13 cellular contexts compared by ENCODE assay signal in genomic region chr7:66308411-66308810, GRCh38.
A peak's percentile ranks its signal among the peaks of the same experiment; 100 is the strongest.
DNase-seq lines count a peak whose midpoint lies in the region; ATAC-seq, FAIRE-seq and TF ChIP-seq lines count a peak whose summit lies in the region.
"Had no signal": no experiment of that assay in that cellular context is flagged by ENCODE, and none has a peak within 500 bp of the region (broad histone marks: within the 10 kb centered on the region; RNA-seq: fewer than 3 reads in every experiment).

No MANE protein-coding gene starts in this region.

- peak; percentile 23 for DNase-seq in Daoy (ENCODE audit: low read depth)
- peak; percentile 37 for DNase-seq in astrocyte (ENCODE audit: low read depth)
- DNase-seq in esophagus squamous epithelium (lab: John Stamatoyannopoulos, UW), result no peak
- peak; percentile 57 for DNase-seq in pulmonary artery endothelial cell (ENCODE audit: low read depth, low spot score)
- DNase-seq in GM12892 (ENCODE audit: insufficient read length), result no peak
- no peak for DNase-seq in AG20443 (ENCODE audit: low spot score)
- no peak for DNase-seq in Right ventricle myocardium superior
- DNase-seq: COR-L47, H9, NCI-H187 treated with DMSO at 0.1 percent for 48 hours, NCI-H526 treated with DMSO at 0.1 percent for 48 hours had no signal

- WGBS in esophagus squamous epithelium, 2 donors, result 63 to 82% methylated on average over 3 of the region's 3 CpGs

- FAIRE-seq in astrocyte (lab: Jason Lieb, UNC) (no peak), GM12892 (lab: Jason Lieb, UNC) (no peak)
- FAIRE-seq: A204.1 had no signal

- peak overlapping the region; percentile 8 for H3K9ac ChIP-seq in astrocyte (ENCODE audit: low read length)

- peaks cover 29% of the 10 kb centered on the region for H3K4me1 Mint-ChIP-seq in astrocyte (ENCODE audit: low read depth, unreplicated experiment)

- peaks cover 51% of the 10 kb centered on the region for H4K20me1 ChIP-seq in astrocyte (ENCODE audit: insufficient read depth, low read length)

- H3K36me3 ChIP-seq in astrocyte (ENCODE audit: insufficient read depth, low read length) (no peaks in the 10 kb centered on the region), esophagus squamous epithelium (no peaks in the 10 kb centered on the region)

- H3K27me3 ChIP-seq in astrocyte (ENCODE audit: insufficient read depth, low read length), result no peaks in the 10 kb centered on the region
- no peaks in the 10 kb centered on the region for H3K27me3 ChIP-seq in esophagus squamous epithelium

- TF ChIP-seq CTCF in astrocyte (IDR thresholded peaks at IDR 0.05; ENCODE audit: insufficient read depth, low read depth, low read length), result no peak
- TF ChIP-seq CTCF in esophagus squamous epithelium (IDR thresholded peaks at IDR 0.05), result no peak

- H3K79me2 ChIP-seq in astrocyte (ENCODE audit: insufficient read depth, low read length), result peaks cover 7% of the 10 kb centered on the region

- TF ChIP-seq POLR2A in esophagus squamous epithelium (IDR thresholded peaks at IDR 0.05) (no peak), GM12892 (IDR thresholded peaks at IDR 0.05; ENCODE audit: low read depth, low read length) (no peak)

- peak overlapping the region; percentile 51 for H3K4me2 ChIP-seq in astrocyte (ENCODE audit: low read length)

- intact Hi-C loops in esophagus squamous epithelium (cut with DNase I), result no loop called here
- intact Hi-C loops in Right ventricle myocardium superior (cut with DNase I), result no loop called here

- H3K4me3 Mint-ChIP-seq in astrocyte (ENCODE audit: unreplicated experiment), result no peak overlapping the region
- H3K4me3 Mint-ChIP-seq: CD14-positive monocyte, H9 had no signal

- no peak for ATAC-seq in Right ventricle myocardium superior (ENCODE audit: poor library complexity)

- no peaks in the 10 kb centered on the region for H3K27me3 Mint-ChIP-seq in astrocyte (ENCODE audit: low read depth, unreplicated experiment)

- no peaks in the 10 kb centered on the region for H3K9me3 ChIP-seq in astrocyte (ENCODE audit: insufficient read depth, low read depth, low read length)
- no peaks in the 10 kb centered on the region for H3K9me3 ChIP-seq in esophagus squamous epithelium

- no peak overlapping the region for H2AFZ ChIP-seq in astrocyte (ENCODE audit: low read depth, low read length)

- no peak overlapping the region for H3K4me3 ChIP-seq in astrocyte (ENCODE audit: insufficient read depth, low read depth, low read length)
- H3K4me3 ChIP-seq in esophagus squamous epithelium, result no peak overlapping the region

- peaks cover 7% of the 10 kb centered on the region for H3K36me3 Mint-ChIP-seq in astrocyte (ENCODE audit: low read depth, unreplicated experiment)
- H3K36me3 Mint-ChIP-seq: CD14-positive monocyte had no signal

- H3K27ac Mint-ChIP-seq in astrocyte (ENCODE audit: unreplicated experiment), result no peak overlapping the region
- H3K27ac Mint-ChIP-seq: CD14-positive monocyte, H9 had no signal

- H3K27ac ChIP-seq in astrocyte (ENCODE audit: low read depth, low read length), result peak overlapping the region; percentile 22
- peak overlapping the region in 3 of 4 donors; percentile 7 to 85 (median 83) for H3K27ac ChIP-seq in esophagus squamous epithelium

- H3K4me1 ChIP-seq in astrocyte (ENCODE audit: insufficient read depth, low read length) (peaks cover 23% of the 10 kb centered on the region), esophagus squamous epithelium (peaks cover 19 to 77% (median 33%) of the 10 kb centered on the region in 3 donors)

- no peaks in the 10 kb centered on the region for H3K9me3 Mint-ChIP-seq in astrocyte (ENCODE audit: unreplicated experiment)
- H3K9me3 Mint-ChIP-seq: H9 had no signal

Comparison
In these comparisons a context has a peak if more than half of its experiments do, and no peak if none do; other contexts are left out.
1. DNase-seq: peak in Daoy (single experiment), astrocyte (single experiment) and pulmonary artery endothelial cell (single experiment); none in esophagus squamous epithelium (single experiment), GM12892 (single experiment), AG20443 (single experiment) and Right ventricle myocardium superior (single experiment).